Comparison of ENCODE assay signal across 16 cellular contexts in genomic region chr12:6063379-6063735, GRCh38.
DNase-seq lines count a peak whose midpoint lies in the region; ATAC-seq and TF ChIP-seq lines count a peak whose summit lies in the region.
"Had no signal": no experiment of that assay in that cellular context is flagged by ENCODE, and none has a peak within 500 bp of the region (broad histone marks: within the 10 kb centered on the region; RNA-seq: fewer than 3 reads in every experiment).

No MANE protein-coding gene starts in this region.

- H3K4me1 ChIP-seq in OCI-LY7 (ENCODE audit: insufficient read depth, low read length, poor library complexity, severe bottlenecking): no peaks in the 10 kb centered on the region
- peaks cover 23 to 25% of the 10 kb centered on the region in 2 experiments for H3K4me1 ChIP-seq in trophoblast cell (ENCODE audit: control insufficient read depth in 1 of 2, insufficient read depth in 2 of 2, low read length in 2 of 2)
- H3K4me1 ChIP-seq: body of pancreas, uterus had no signal

- peak; percentile 63; the same call in 1 of the 2 replicates for TF ChIP-seq CTCF in OCI-LY7 (conservative IDR thresholded peaks at IDR 0.05; ENCODE audit: low read length)

- no TSS peak for BruUV-seq in OCI-LY7 (replicated peaks; lab: Mats Ljungman, UMichigan)

- H3K4me3 Mint-ChIP-seq in dendritic cell treated with granulocyte-macrophage colony-stimulating factor and Interleukin-4, amounts not matched to agents 40 ng/mL and 50 ng/mL, for 4 days: no peak overlapping the region

- H3K4me1 Mint-ChIP-seq in dendritic cell treated with granulocyte-macrophage colony-stimulating factor and Interleukin-4, amounts not matched to agents 40 ng/mL and 50 ng/mL, for 4 days (ENCODE audit: low read depth): peaks cover 54% of the 10 kb centered on the region

- H3K36me3 Mint-ChIP-seq in dendritic cell treated with granulocyte-macrophage colony-stimulating factor and Interleukin-4, amounts not matched to agents 40 ng/mL and 50 ng/mL, for 4 days (ENCODE audit: low read depth): no peaks in the 10 kb centered on the region

- no peak overlapping the region for H3K14ac ChIP-seq in trophoblast cell (ENCODE audit: low read length)

- CTCF ChIA-PET in OCI-LY7 (lab: Charles Lee; ENCODE audit: unreplicated experiment): no interaction called here

- H3K9me2 ChIP-seq in OCI-LY7 (ENCODE audit: insufficient read depth, low read length): no peaks in the 10 kb centered on the region

- DNase-seq in NCI-H446 treated with DMSO at 0.1 percent for 48 hours (lab: John Stamatoyannopoulos, UW): peak; percentile 29
- DNase-seq in NCI-H446 (lab: John Stamatoyannopoulos, UW): no peak
- no peak for DNase-seq in OCI-LY7 (ENCODE audit: low spot score)
- no peak for DNase-seq in trophoblast cell
- no peak for DNase-seq in NOMO-1 (lab: John Stamatoyannopoulos, UW; ENCODE audit: unreplicated experiment in 2 of 2)
- no peak for DNase-seq in NCI-H69 (lab: John Stamatoyannopoulos, UW)
- DNase-seq: NCI-H1092, Right ventricle myocardium superior had no signal

- H4K8ac ChIP-seq in trophoblast cell (ENCODE audit: low read depth, low read length): no peak overlapping the region

- H2BK12ac ChIP-seq in trophoblast cell (ENCODE audit: low read length): peak overlapping the region; percentile 9

- H3K36me3 ChIP-seq in OCI-LY7 (ENCODE audit: insufficient read depth, low read length): no peaks in the 10 kb centered on the region
- no peaks in the 10 kb centered on the region for H3K36me3 ChIP-seq in trophoblast cell (ENCODE audit: control insufficient read depth in 1 of 2, insufficient read depth in 2 of 2, low read length in 2 of 2)
- H3K36me3 ChIP-seq: BLaER1, neutrophil, uterus had no signal

- H3K27me3 Mint-ChIP-seq in dendritic cell treated with granulocyte-macrophage colony-stimulating factor and Interleukin-4, amounts not matched to agents 40 ng/mL and 50 ng/mL, for 4 days: peaks cover 36% of the 10 kb centered on the region

- H3K23ac ChIP-seq in trophoblast cell (ENCODE audit: low read length): no peak overlapping the region

- H3K4ac ChIP-seq in trophoblast cell (ENCODE audit: low read depth, low read length): no peak overlapping the region

- H2BK120ac ChIP-seq in trophoblast cell (ENCODE audit: insufficient read depth, low read length, poor library complexity): no peak overlapping the region

- POLR2A ChIA-PET in OCI-LY7 (lab: Charles Lee): no interaction called here

- H3K9me3 Mint-ChIP-seq in dendritic cell treated with granulocyte-macrophage colony-stimulating factor and Interleukin-4, amounts not matched to agents 40 ng/mL and 50 ng/mL, for 4 days: no peaks in the 10 kb centered on the region
- H3K9me3 Mint-ChIP-seq: activated T-helper 2 cell treated with anti-CD3 and anti-CD28 coated beads, Interferon-gamma antibody, Interleukin-2, Interleukin-4, amounts not matched to agents 10 μg/mL and 5 μg/mL and 100 μg/mL, durations not matched to agents 14 hours and 24 hours and 36 hours had no signal

- H4K12ac ChIP-seq in trophoblast cell (ENCODE audit: low read depth, low read length): no peak overlapping the region

- H3K4me2 ChIP-seq in OCI-LY7 (ENCODE audit: low read length) (no peak overlapping the region), trophoblast cell (ENCODE audit: low read length) (no peak overlapping the region)
- H3K4me2 ChIP-seq: BLaER1 had no signal

- no peaks in the 10 kb centered on the region for H3K27me3 ChIP-seq in trophoblast cell (ENCODE audit: insufficient read depth, low read length)
- H3K27me3 ChIP-seq: BLaER1, body of pancreas, uterus had no signal

- no peak overlapping the region for H2BK5ac ChIP-seq in trophoblast cell (ENCODE audit: low read depth, low read length, poor library complexity)

- no peak overlapping the region for H3K18ac ChIP-seq in trophoblast cell (ENCODE audit: low read length)

- H4K20me1 ChIP-seq in OCI-LY7 (ENCODE audit: insufficient read depth, low read length): no peaks in the 10 kb centered on the region
- H4K20me1 ChIP-seq: BLaER1 had no signal

- ATAC-seq in HG03039 (IDR thresholded peaks at IDR 0.05; ENCODE audit: unreplicated experiment): no peak

- intact Hi-C loops in OCI-LY7 (cut with micrococcal nuclease; ENCODE audit: unreplicated experiment): loop anchor here (1.0 to 2.0 kb wide), 3 partner anchors 131 to 222 kb away; no protein-coding TSS in a partner anchor
- intact Hi-C loops in dendritic cell treated with granulocyte-macrophage colony-stimulating factor and Interleukin-4, amounts not matched to agents 40 ng/mL and 50 ng/mL, for 4 days (cut with micrococcal nuclease): loop anchor here (2.0 kb wide), 1 partner anchor 215 kb away; no protein-coding TSS in a partner anchor

- H3K27ac ChIP-seq in OCI-LY7 (ENCODE audit: low read depth, low read length, poor library complexity, severe bottlenecking) (no peak overlapping the region), trophoblast cell (ENCODE audit: low read depth, low read length) (no peak overlapping the region)
- H3K27ac ChIP-seq: BLaER1, body of pancreas, neutrophil had no signal

- peaks cover 26% of the 10 kb centered on the region for H3K79me1 ChIP-seq in trophoblast cell (ENCODE audit: low read length)

- H3K9ac ChIP-seq in trophoblast cell (ENCODE audit: low read length): no peak overlapping the region
- H3K9ac ChIP-seq: BLaER1 had no signal

- H3K79me2 ChIP-seq in OCI-LY7 (ENCODE audit: insufficient read depth, low read depth, low read length) (no peaks in the 10 kb centered on the region), trophoblast cell (ENCODE audit: control insufficient read depth, insufficient read depth, low read length, poor library complexity) (peaks cover 2% of the 10 kb centered on the region)

- no peak overlapping the region for H4K91ac ChIP-seq in trophoblast cell (ENCODE audit: low read depth, low read length)

- no peaks in the 10 kb centered on the region for H3K9me3 ChIP-seq in OCI-LY7 (ENCODE audit: low read length)
- H3K9me3 ChIP-seq in trophoblast cell (ENCODE audit: insufficient read depth, low read depth, low read length): peaks cover 5% of the 10 kb centered on the region
- H3K9me3 ChIP-seq: BLaER1, body of pancreas, mucosa of descending colon, neutrophil, uterus had no signal

- no CpG with 5 or more reads among the region's 7 CpGs for WGBS in trophoblast cell (ENCODE audit: extremely low coverage, insufficient coverage, insufficient read length)

- H3K27ac Mint-ChIP-seq in dendritic cell treated with granulocyte-macrophage colony-stimulating factor and Interleukin-4, amounts not matched to agents 40 ng/mL and 50 ng/mL, for 4 days: peak overlapping the region; percentile 67
- H3K27ac Mint-ChIP-seq: activated T-helper 2 cell treated with anti-CD3 and anti-CD28 coated beads, Interferon-gamma antibody, Interleukin-2, Interleukin-4, amounts not matched to agents 10 μg/mL and 5 μg/mL and 100 μg/mL, durations not matched to agents 14 hours and 24 hours and 36 hours had no signal

- H2AK5ac ChIP-seq in trophoblast cell (ENCODE audit: low read length): no peak overlapping the region

- H2AFZ ChIP-seq in OCI-LY7 (ENCODE audit: low read length) (no peak overlapping the region), trophoblast cell (ENCODE audit: insufficient read depth, low read length, poor library complexity) (no peak overlapping the region)

- H3K4me3 ChIP-seq in OCI-LY7 (ENCODE audit: low read depth, low read length, poor library complexity, severe bottlenecking): no peak overlapping the region
- no peak overlapping the region for H3K4me3 ChIP-seq in trophoblast cell (ENCODE audit: low read depth, low read length)
- H3K4me3 ChIP-seq: BLaER1, body of pancreas, mucosa of descending colon, uterus had no signal
